ENCODE assay signal across 10 cellular contexts in the genomic region with DNA sequence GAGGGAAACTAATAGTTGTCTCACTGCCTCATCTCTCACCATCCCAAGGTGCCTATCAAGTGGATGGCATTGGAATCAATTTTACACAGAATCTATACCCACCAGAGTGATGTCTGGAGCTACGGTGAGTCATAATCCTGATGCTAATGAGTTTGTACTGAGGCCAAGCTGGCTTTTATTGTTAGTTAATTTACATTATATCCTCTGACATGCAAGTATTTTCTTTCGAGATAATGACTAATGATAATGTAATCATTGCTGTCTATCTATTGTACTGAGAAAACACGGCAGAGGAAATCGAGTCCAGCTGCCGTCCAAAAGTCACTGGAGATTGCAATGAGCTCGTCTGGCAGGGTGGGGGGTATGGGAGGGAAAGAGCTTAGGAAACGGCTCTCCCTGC.
DNase-seq lines count a peak whose midpoint lies in the region; ATAC-seq and TF ChIP-seq lines count a peak whose summit lies in the region.
"Had no signal": no experiment of that assay in that cellular context is flagged by ENCODE, and none has a peak within 500 bp of the region (broad histone marks: within the 10 kb centered on the region; RNA-seq: fewer than 3 reads in every experiment).

No MANE protein-coding gene starts in this region.

- peaks cover 22% of the 10 kb centered on the region for H3K4me1 ChIP-seq in mesodermal cell (ENCODE audit: control insufficient read depth, insufficient read depth, low read length, poor library complexity, severe bottlenecking)

- H3K27ac Mint-ChIP-seq in chondrocyte (ENCODE audit: unreplicated experiment) = peak overlapping the region; percentile 8

- 77 to 81% methylated on average over 4 to 5 of the region's 7 CpGs for WGBS in mesodermal cell (ENCODE audit: insufficient coverage in 2 of 2), 2 experiments

- peak overlapping the region; percentile 10 for H3K27ac ChIP-seq in mesodermal cell (ENCODE audit: low read depth, low read length, severe bottlenecking)
- H3K27ac ChIP-seq: SK-N-MC had no signal

- H3K4me3 ChIP-seq in AG10803 (ENCODE audit: low read length) (no peak overlapping the region), mesodermal cell (ENCODE audit: extremely low read depth, insufficient read depth, low read length, poor library complexity, severe bottlenecking) (no peak overlapping the region)
- H3K4me3 ChIP-seq: SK-N-MC had no signal

- DNase-seq in AG10803 (ENCODE audit: low read depth) = peak; percentile 69
- peak; percentile 63 for DNase-seq in LHCN-M2 (ENCODE audit: low read depth)
- DNase-seq in chondrocyte (ENCODE audit: low spot score) = no peak
- no peak for DNase-seq in erythroblast (lab: John Stamatoyannopoulos, UW)
- DNase-seq in NCI-H2171 treated with DMSO at 0.1 percent for 48 hours (lab: John Stamatoyannopoulos, UW) = no peak
- DNase-seq: NCI-H146 had no signal

- no peaks in the 10 kb centered on the region for H3K27me3 Mint-ChIP-seq in chondrocyte (ENCODE audit: low read depth)

- no peak overlapping the region for H3K4me3 Mint-ChIP-seq in chondrocyte (ENCODE audit: unreplicated experiment)

- peaks cover 4% of the 10 kb centered on the region for H3K36me3 ChIP-seq in mesodermal cell (ENCODE audit: control insufficient read depth, insufficient read depth, low read length)

- no peaks in the 10 kb centered on the region for H3K9me3 Mint-ChIP-seq in chondrocyte (ENCODE audit: low read depth)

- peaks cover 6% of the 10 kb centered on the region for H3K36me3 Mint-ChIP-seq in chondrocyte (ENCODE audit: low read depth)

- no peak for TF ChIP-seq POLR2A in erythroblast (IDR thresholded peaks at IDR 0.05; ENCODE audit: low read length)

- TF ChIP-seq CTCF in AG10803 (conservative IDR thresholded peaks at IDR 0.05; ENCODE audit: low read length) = no peak
- TF ChIP-seq CTCF in chondrocyte (IDR thresholded peaks at IDR 0.05) = no peak

- H3K9me3 ChIP-seq in mesodermal cell (ENCODE audit: control insufficient read depth, low read length) = no peaks in the 10 kb centered on the region

- ATAC-seq in HG02642 (IDR thresholded peaks at IDR 0.05; ENCODE audit: poor library complexity, unreplicated experiment) = no peak
- no peak for ATAC-seq in HG03469 (IDR thresholded peaks at IDR 0.05; ENCODE audit: unreplicated experiment)

- H3K4me1 Mint-ChIP-seq in chondrocyte (ENCODE audit: low read depth) = peaks cover 25% of the 10 kb centered on the region

Comparison
In these comparisons a context has a peak if more than half of its experiments do, and no peak if none do; other contexts are left out.
1. DNase-seq: peak in AG10803 (single experiment) and LHCN-M2 (single experiment); none in chondrocyte (single experiment), erythroblast (0 of 2) and NCI-H2171 treated with DMSO at 0.1 percent for 48 hours (single experiment).